In genomic region chr1:16912791-16913615, GRCh38 we compare ENCODE assay signal across 8 cellular contexts. TPM values are rescaled to one million over a fixed set of nuclear protein-coding genes. Genes with fewer than 3 reads are reported as not detected.
DNase-seq lines count a peak whose midpoint lies in the region; ATAC-seq and TF ChIP-seq lines count a peak whose summit lies in the region.
"Not testable (repeated sequence)": the region's sequence is repeated elsewhere in the genome, so short reads cannot be mapped to it uniquely, and the experiment has no call there.

No MANE protein-coding gene starts in this region.

- POLR2A ChIA-PET in HEK293 (lab: Yijun Ruan, JAX), result interaction anchor here (1.2 kb wide), 1 partner anchor 191 kb away, joined by 3 read pairs; no protein-coding TSS in a partner anchor

- CTCF ChIA-PET in HEK293 (lab: Yijun Ruan, JAX); activated naive CD4-positive, alpha-beta T cell treated with anti-CD3 and anti-CD28 coated beads, Interleukin-2, amount 10 ng/mL, durations not matched to agents 7 days and 5 days (lab: Charles Lee): not testable (repeated sequence)

- not testable (repeated sequence) for H3K27me3 ChIP-seq in iPS-15b (ENCODE audit: control insufficient read depth, insufficient read depth, low read length)

- peaks cover 37% of the 10 kb centered on the region for H3K4me1 Mint-ChIP-seq in activated naive CD4-positive, alpha-beta T cell treated with anti-CD3 and anti-CD28 coated beads, Interleukin-2, amount 10 ng/mL, durations not matched to agents 7 days and 5 days
- H3K4me1 Mint-ChIP-seq in effector memory CD8-positive, alpha-beta T cell (ENCODE audit: low read depth in 2 of 2), result peaks cover 23 to 54% of the 10 kb centered on the region in 2 donors
- peaks cover 24 to 30% of the 10 kb centered on the region in 2 donors for H3K4me1 Mint-ChIP-seq in natural killer cell treated with Interleukin-12 subunit alpha and Interleukin-12 subunit beta and Interleukin-15 and Interleukin-18, amount 100 ng/mL, for 72 hours (ENCODE audit: low read depth in 2 of 2)
- peaks cover 33 to 40% of the 10 kb centered on the region in 2 donors for H3K4me1 Mint-ChIP-seq in stimulated activated naive B cell treated with anti-CD40 and anti-IgM and Interleukin-4, amounts not matched to agents 10 μg/mL and 1 μg/mL and 100 μg/mL, for 72 hours

- H3K27ac ChIP-seq in HEK293 (ENCODE audit: extremely low read depth, low read depth, low read length), result peak overlapping the region; percentile 42; the same call in 1 of the 2 replicates

- not testable (repeated sequence) for H3K36me3 Mint-ChIP-seq in activated naive CD4-positive, alpha-beta T cell treated with anti-CD3 and anti-CD28 coated beads, Interleukin-2, amount 10 ng/mL, durations not matched to agents 7 days and 5 days; effector memory CD8-positive, alpha-beta T cell (ENCODE audit: insufficient read depth); natural killer cell treated with Interleukin-12 subunit alpha and Interleukin-12 subunit beta and Interleukin-15 and Interleukin-18, amount 100 ng/mL, for 72 hours; stimulated activated naive B cell treated with anti-CD40 and anti-IgM and Interleukin-4, amounts not matched to agents 10 μg/mL and 1 μg/mL and 100 μg/mL, for 72 hours

- not testable (repeated sequence) for TF ChIP-seq CTCF in AG10803 (conservative IDR thresholded peaks at IDR 0.05; ENCODE audit: low read length); HEK293 (tag by site-specific recombination; IDR thresholded peaks at IDR 0.05)

- H3K4me3 ChIP-seq in AG10803 (ENCODE audit: low read length), result peak overlapping the region; percentile 75
- peak overlapping the region; percentile 72 for H3K4me3 ChIP-seq in HEK293 (ENCODE audit: low read depth, low read length)
- H3K4me3 ChIP-seq in iPS-15b (ENCODE audit: low read depth, low read length), result peak overlapping the region; percentile 65

- H3K27me3 Mint-ChIP-seq in activated naive CD4-positive, alpha-beta T cell treated with anti-CD3 and anti-CD28 coated beads, Interleukin-2, amount 10 ng/mL, durations not matched to agents 7 days and 5 days, result peaks cover 53% of the 10 kb centered on the region
- not testable (repeated sequence) for H3K27me3 Mint-ChIP-seq in effector memory CD8-positive, alpha-beta T cell; natural killer cell treated with Interleukin-12 subunit alpha and Interleukin-12 subunit beta and Interleukin-15 and Interleukin-18, amount 100 ng/mL, for 72 hours; stimulated activated naive B cell treated with anti-CD40 and anti-IgM and Interleukin-4, amounts not matched to agents 10 μg/mL and 1 μg/mL and 100 μg/mL, for 72 hours

- H3K27ac Mint-ChIP-seq in activated naive CD4-positive, alpha-beta T cell treated with anti-CD3 and anti-CD28 coated beads, Interleukin-2, amount 10 ng/mL, durations not matched to agents 7 days and 5 days, result peak overlapping the region; percentile 69
- peak overlapping the region; percentile 68 to 85 for H3K27ac Mint-ChIP-seq in effector memory CD8-positive, alpha-beta T cell
- H3K27ac Mint-ChIP-seq in natural killer cell treated with Interleukin-12 subunit alpha and Interleukin-12 subunit beta and Interleukin-15 and Interleukin-18, amount 100 ng/mL, for 72 hours, result peak overlapping the region; percentile 36 to 72
- peak overlapping the region; percentile 93 for H3K27ac Mint-ChIP-seq in stimulated activated naive B cell treated with anti-CD40 and anti-IgM and Interleukin-4, amounts not matched to agents 10 μg/mL and 1 μg/mL and 100 μg/mL, for 72 hours

- H3K4me3 Mint-ChIP-seq in activated naive CD4-positive, alpha-beta T cell treated with anti-CD3 and anti-CD28 coated beads, Interleukin-2, amount 10 ng/mL, durations not matched to agents 7 days and 5 days, result peak overlapping the region; percentile 73
- peak overlapping the region; percentile 77 to 93 for H3K4me3 Mint-ChIP-seq in effector memory CD8-positive, alpha-beta T cell
- peak overlapping the region; percentile 93 for H3K4me3 Mint-ChIP-seq in natural killer cell treated with Interleukin-12 subunit alpha and Interleukin-12 subunit beta and Interleukin-15 and Interleukin-18, amount 100 ng/mL, for 72 hours
- peak overlapping the region; percentile 84 to 94 for H3K4me3 Mint-ChIP-seq in stimulated activated naive B cell treated with anti-CD40 and anti-IgM and Interleukin-4, amounts not matched to agents 10 μg/mL and 1 μg/mL and 100 μg/mL, for 72 hours

- ATAC-seq in effector memory CD8-positive, alpha-beta T cell (replicated peaks); natural killer cell treated with Interleukin-12 subunit alpha and Interleukin-12 subunit beta and Interleukin-15 and Interleukin-18, amount 100 ng/mL, for 72 hours: not testable (repeated sequence)
- ATAC-seq in stimulated activated naive B cell treated with anti-CD40 and anti-IgM and Interleukin-4, amounts not matched to agents 10 μg/mL and 1 μg/mL and 100 μg/mL, for 72 hours (replicated peaks), result peak; percentile 41 to 49

- H3K9me3 Mint-ChIP-seq in activated naive CD4-positive, alpha-beta T cell treated with anti-CD3 and anti-CD28 coated beads, Interleukin-2, amount 10 ng/mL, durations not matched to agents 7 days and 5 days; effector memory CD8-positive, alpha-beta T cell; natural killer cell treated with Interleukin-12 subunit alpha and Interleukin-12 subunit beta and Interleukin-15 and Interleukin-18, amount 100 ng/mL, for 72 hours; stimulated activated naive B cell treated with anti-CD40 and anti-IgM and Interleukin-4, amounts not matched to agents 10 μg/mL and 1 μg/mL and 100 μg/mL, for 72 hours: not testable (repeated sequence)

- H3K9me3 ChIP-seq in HEK293 (ENCODE audit: control insufficient read depth, insufficient read depth, low read depth, low read length); iPS-15b (ENCODE audit: control insufficient read depth, insufficient read depth, low read length): not testable (repeated sequence)

- H3K9ac ChIP-seq in iPS-15b (ENCODE audit: low read depth, low read length), result not testable (repeated sequence)

- DNase-seq in AG10803 (ENCODE audit: low read depth); effector memory CD8-positive, alpha-beta T cell; natural killer cell treated with Interleukin-12 subunit alpha and Interleukin-12 subunit beta and Interleukin-15 and Interleukin-18, amount 100 ng/mL, for 72 hours (ENCODE audit: low spot score): not testable (repeated sequence)
- DNase-seq in SIG-M5 treated with dmso at 0.1 percent for 504 hours (lab: John Stamatoyannopoulos, UW; ENCODE audit: unreplicated experiment), result peak; percentile 28
- DNase-seq in activated naive CD4-positive, alpha-beta T cell treated with anti-CD3 and anti-CD28 coated beads, Interleukin-2, amount 10 ng/mL, durations not matched to agents 7 days and 5 days, result peak; percentile 13
- DNase-seq in stimulated activated naive B cell treated with anti-CD40 and anti-IgM and Interleukin-4, amounts not matched to agents 10 μg/mL and 1 μg/mL and 100 μg/mL, for 72 hours, result peak; percentile 51

- not testable (repeated sequence) for H3K4me1 ChIP-seq in HEK293 (ENCODE audit: control insufficient read depth, insufficient read depth, low read length); iPS-15b (ENCODE audit: control insufficient read depth, insufficient read depth, low read length)

- not testable (repeated sequence) for H3K36me3 ChIP-seq in HEK293 (ENCODE audit: control insufficient read depth in 2 of 2, insufficient read depth in 1 of 2, low read length in 2 of 2); iPS-15b (ENCODE audit: control insufficient read depth, insufficient read depth, low read length)

TF ChIP-seq in HEK293, 187 proteins besides CTCF, POLR2A, EP300 and RAD21:
- TF ChIP-seq ZNF121 (tag by site-specific recombination; IDR thresholded peaks at IDR 0.05) (peak; percentile 76; the same call in 1 of the 2 replicates), KLF17 (tag by site-specific recombination; IDR thresholded peaks at IDR 0.05) (peak; percentile 27; the same call in 1 of the 2 replicates), ZNF362 (tag by site-specific recombination; IDR thresholded peaks at IDR 0.05) (peak; percentile 92; the same call in 1 of the 2 replicates), TRIM28 (IDR thresholded peaks at IDR 0.05; ENCODE audit: borderline replicate concordance, low read length) (0 out of 2 replicates have a peak, but pooled peaks have one; percentile 26)

RNA-seq across cellular contexts. Expression of gene CROCC, which starts 8.7 kb away (rescaled TPM):
- 10 to 100 TPM; 21.0 to 29.3 TPM for total RNA-seq in natural killer cell treated with Interleukin-12 subunit alpha and Interleukin-12 subunit beta and Interleukin-15 and Interleukin-18, amount 100 ng/mL, for 72 hours

RNA-seq across cellular contexts. Expression of gene RNU1-2, which starts 17.2 kb away (rescaled TPM):
- 1,000 to 10,000 TPM; 1,591 to 3,879 TPM for total RNA-seq in natural killer cell treated with Interleukin-12 subunit alpha and Interleukin-12 subunit beta and Interleukin-15 and Interleukin-18, amount 100 ng/mL, for 72 hours
